ENCODE assay signal across 13 cellular contexts in genomic region chr19:17406887-17407196, GRCh38. TPM values are rescaled to one million over a fixed set of nuclear protein-coding genes. Genes with fewer than 3 reads are reported as not detected.
A peak's percentile ranks its signal among the peaks of the same experiment; 100 is the strongest.
DNase-seq lines count a peak whose midpoint lies in the region; ATAC-seq and TF ChIP-seq lines count a peak whose summit lies in the region.
"Had no signal": no experiment of that assay in that cellular context is flagged by ENCODE, and none has a peak within 500 bp of the region (broad histone marks: within the 10 kb centered on the region; RNA-seq: fewer than 3 reads in every experiment).

No MANE protein-coding gene starts in this region.

- H3K27ac ChIP-seq in CD8-positive, alpha-beta T cell (ENCODE audit: low read depth, low read length), result peak overlapping the region; percentile 65
- H3K27ac ChIP-seq in Karpas-422 (ENCODE audit: low read length), result peak overlapping the region; percentile 96
- H3K27ac ChIP-seq in neural progenitor cell, result no peak overlapping the region

- H2AFZ ChIP-seq in Karpas-422 (ENCODE audit: low read length) (no peak overlapping the region), neural progenitor cell (replicated peaks) (no peak overlapping the region)

- peaks cover 28% of the 10 kb centered on the region for H3K4me1 ChIP-seq in CD8-positive, alpha-beta T cell (ENCODE audit: insufficient read depth, low read length)
- H3K4me1 ChIP-seq in Karpas-422 (ENCODE audit: low read length), result peaks cover 44% of the 10 kb centered on the region
- H3K4me1 ChIP-seq in neural progenitor cell, result peaks cover 19% of the 10 kb centered on the region

- H3K9me3 ChIP-seq in CD8-positive, alpha-beta T cell (ENCODE audit: low read length), result no peaks in the 10 kb centered on the region
- H3K9me3 ChIP-seq in Karpas-422 (ENCODE audit: low read length) (no peaks in the 10 kb centered on the region), neural progenitor cell (ENCODE audit: low read depth) (no peaks in the 10 kb centered on the region)

- H3K79me2 ChIP-seq in Karpas-422 (ENCODE audit: low read length) (peaks cover 59% of the 10 kb centered on the region), neural progenitor cell (ENCODE audit: low read depth) (peaks cover 15% of the 10 kb centered on the region)

- H3K36me3 ChIP-seq in CD8-positive, alpha-beta T cell (ENCODE audit: insufficient read depth, low read length), result peaks cover 14% of the 10 kb centered on the region
- H3K36me3 ChIP-seq in Karpas-422 (ENCODE audit: insufficient read depth, low read length) (peaks cover 15% of the 10 kb centered on the region; the same call in 1 of the 2 replicates), neural progenitor cell (no peaks in the 10 kb centered on the region)

- H3K4me1 Mint-ChIP-seq in CD8-positive, alpha-beta T cell (ENCODE audit: low read depth), result peaks cover 42% of the 10 kb centered on the region
- H3K4me1 Mint-ChIP-seq in dendritic cell treated with granulocyte-macrophage colony-stimulating factor and Interleukin-4, amounts not matched to agents 40 ng/mL and 50 ng/mL, for 4 days (ENCODE audit: low read depth), result peaks cover 48% of the 10 kb centered on the region
- peaks cover 40% of the 10 kb centered on the region for H3K4me1 Mint-ChIP-seq in neural progenitor cell

- no peaks in the 10 kb centered on the region for H3K27me3 ChIP-seq in CD8-positive, alpha-beta T cell (ENCODE audit: insufficient read depth, low read length)
- H3K27me3 ChIP-seq in Karpas-422 (ENCODE audit: low read length), result no peaks in the 10 kb centered on the region
- H3K27me3 ChIP-seq in neural progenitor cell, result no peaks in the 10 kb centered on the region

- CTCF ChIA-PET in CD8-positive, alpha-beta T cell (lab: Charles Lee), result interaction anchor here (1.1 to 2.5 kb wide), 5 partner anchors 9 to 60 kb away, joined by 3 to 8 read pairs (median 5); partner anchors contain the start of gene MVB12A

- intact Hi-C loops in CD8-positive, alpha-beta T cell (cut with DNase I, micrococcal nuclease), result no loop called here
- intact Hi-C loops in dendritic cell treated with granulocyte-macrophage colony-stimulating factor and Interleukin-4, amounts not matched to agents 40 ng/mL and 50 ng/mL, for 4 days (cut with micrococcal nuclease), result no loop called here

- no peaks in the 10 kb centered on the region for H3K9me3 Mint-ChIP-seq in CD8-positive, alpha-beta T cell
- no peaks in the 10 kb centered on the region for H3K9me3 Mint-ChIP-seq in dendritic cell treated with granulocyte-macrophage colony-stimulating factor and Interleukin-4, amounts not matched to agents 40 ng/mL and 50 ng/mL, for 4 days
- no peaks in the 10 kb centered on the region for H3K9me3 Mint-ChIP-seq in neural progenitor cell

- peaks cover 19% of the 10 kb centered on the region for H3K36me3 Mint-ChIP-seq in CD8-positive, alpha-beta T cell
- H3K36me3 Mint-ChIP-seq in dendritic cell treated with granulocyte-macrophage colony-stimulating factor and Interleukin-4, amounts not matched to agents 40 ng/mL and 50 ng/mL, for 4 days (ENCODE audit: low read depth), result peaks cover 61% of the 10 kb centered on the region
- no peaks in the 10 kb centered on the region for H3K36me3 Mint-ChIP-seq in neural progenitor cell

- no peaks in the 10 kb centered on the region for H3K27me3 Mint-ChIP-seq in CD8-positive, alpha-beta T cell (ENCODE audit: low read depth)
- no peaks in the 10 kb centered on the region for H3K27me3 Mint-ChIP-seq in dendritic cell treated with granulocyte-macrophage colony-stimulating factor and Interleukin-4, amounts not matched to agents 40 ng/mL and 50 ng/mL, for 4 days
- H3K27me3 Mint-ChIP-seq in neural progenitor cell (ENCODE audit: insufficient read depth, low read depth), result peaks cover 5% of the 10 kb centered on the region

- H3K4me3 Mint-ChIP-seq in CD8-positive, alpha-beta T cell, result peak overlapping the region; percentile 95
- H3K4me3 Mint-ChIP-seq in dendritic cell treated with granulocyte-macrophage colony-stimulating factor and Interleukin-4, amounts not matched to agents 40 ng/mL and 50 ng/mL, for 4 days, result peak overlapping the region; percentile 80
- H3K4me3 Mint-ChIP-seq in neural progenitor cell, result peak overlapping the region; percentile 77

- DNase-seq in CD8-positive, alpha-beta T cell, result no peak
- peak; percentile 92 for DNase-seq in Karpas-422
- DNase-seq in neural progenitor cell (ENCODE audit: low spot score), result no peak
- DNase-seq in NOMO-1 (lab: John Stamatoyannopoulos, UW; ENCODE audit: unreplicated experiment in 2 of 2), result no peak
- DNase-seq in H4 (ENCODE audit: low spot score), result no peak
- DNase-seq in NCI-H146 treated with DMSO at 0.1 percent for 48 hours (lab: John Stamatoyannopoulos, UW; ENCODE audit: unreplicated experiment), result no peak
- no peak for DNase-seq in NK-92 treated with Interleukin-12 subunit alpha and Interleukin-12 subunit beta, amount 100 ng/mL, for 24 hours (lab: John Stamatoyannopoulos, UW)
- DNase-seq: amniotic stem cell, DMS79 treated with DMSO at 0.1 percent for 48 hours, GOT3, IMR-90, SIG-M5 had no signal

- peak overlapping the region; percentile 84 for H3K4me3 ChIP-seq in CD8-positive, alpha-beta T cell (ENCODE audit: low read depth, low read length)
- H3K4me3 ChIP-seq in Karpas-422 (ENCODE audit: low read length), result peak overlapping the region; percentile 79
- H3K4me3 ChIP-seq in neural progenitor cell, result no peak overlapping the region

- H4K20me1 ChIP-seq in Karpas-422 (ENCODE audit: insufficient read depth, low read depth, low read length) (peaks cover 3% of the 10 kb centered on the region; the same call in 1 of the 2 replicates), neural progenitor cell (ENCODE audit: low read depth) (peaks cover 7% of the 10 kb centered on the region)

- peak overlapping the region; percentile 89 for H3K4me2 ChIP-seq in Karpas-422 (ENCODE audit: low read depth, low read length, poor library complexity, severe bottlenecking)
- H3K4me2 ChIP-seq in neural progenitor cell, result peak overlapping the region; percentile 45

- H3K9ac ChIP-seq in Karpas-422 (ENCODE audit: low read length) (peak overlapping the region; percentile 91), neural progenitor cell (no peak overlapping the region)

- H3K27ac Mint-ChIP-seq in CD8-positive, alpha-beta T cell, result peak overlapping the region; percentile 92
- peak overlapping the region; percentile 92 for H3K27ac Mint-ChIP-seq in dendritic cell treated with granulocyte-macrophage colony-stimulating factor and Interleukin-4, amounts not matched to agents 40 ng/mL and 50 ng/mL, for 4 days
- H3K27ac Mint-ChIP-seq in neural progenitor cell, result peak overlapping the region; percentile 69

- POLR2A ChIA-PET in CD8-positive, alpha-beta T cell (lab: Charles Lee), result interaction anchor here (0.8 to 2.9 kb wide), 3 partner anchors 9 to 13 kb away, joined by 3 to 10 read pairs (median 8); partner anchors contain the start of genes CCDC194 and MVB12A

- no peaks in the 10 kb centered on the region for H3K9me2 ChIP-seq in Karpas-422 (replicated peaks; ENCODE audit: insufficient read depth, low read length)

- ATAC-seq in CD8-positive, alpha-beta T cell, result no peak

- no peak for TF ChIP-seq CTCF in CD8-positive, alpha-beta T cell (IDR thresholded peaks at IDR 0.05)
- TF ChIP-seq CTCF in neural progenitor cell (IDR thresholded peaks at IDR 0.05), result no peak

- peaks cover 43% of the 10 kb centered on the region for H3F3A ChIP-seq in neural progenitor cell (ENCODE audit: low read depth)

RNA-seq across cellular contexts. Expression of gene BST2, which starts 1.4 kb away (rescaled TPM):
- total RNA-seq in CD8-positive, alpha-beta T cell, result 10 to 100 TPM; 25.1 to 29.7 TPM
- total RNA-seq in Karpas-422 (2014; rRNA removed; shearing (Covaris generic); ENCODE audit: low replicate concordance), result 56.2 and 156 TPM in 2 replicates
- 44.8 and 65.5 TPM in 2 replicates for total RNA-seq in neural progenitor cell (ENCODE audit: low replicate concordance)
- 273 and 396 TPM in 2 replicates for total RNA-seq in H4 (2014; rRNA removed; shearing (Covaris generic))

RNA-seq across cellular contexts. Expression of gene CCDC194, which starts 12.8 kb away (rescaled TPM):
- under 1 TPM; 0.79 to 0.89 TPM for total RNA-seq in CD8-positive, alpha-beta T cell
- total RNA-seq in Karpas-422 (2014; rRNA removed; shearing (Covaris generic); ENCODE audit: low replicate concordance), result 4.1 and 9.3 TPM in 2 replicates
- total RNA-seq in neural progenitor cell (ENCODE audit: low replicate concordance), result 0.56 and 1.1 TPM in 2 replicates
- total RNA-seq in H4 (2014; rRNA removed; shearing (Covaris generic)), result not detected in 2 replicates
- total RNA-seq: IMR-90 had no signal

RNA-seq across cellular contexts. Expression of gene MVB12A, which starts 13.0 kb away (rescaled TPM):
- total RNA-seq in CD8-positive, alpha-beta T cell, result 10 to 100 TPM in 1 of 2 experiments, 1 to 10 TPM in 1; 9.1 to 10.4 TPM
- 44.7 and 55.2 TPM in 2 replicates for total RNA-seq in Karpas-422 (2014; rRNA removed; shearing (Covaris generic); ENCODE audit: low replicate concordance)
- 33.2 and 88.6 TPM in 2 replicates for total RNA-seq in neural progenitor cell (ENCODE audit: low replicate concordance)
- 155 and 216 TPM in 2 replicates for total RNA-seq in H4 (2014; rRNA removed; shearing (Covaris generic))

RNA-seq across cellular contexts. Expression of gene PLVAP, which starts 29.7 kb away (rescaled TPM):
- not detected for total RNA-seq in CD8-positive, alpha-beta T cell
- 0.22 and 0.41 TPM in 2 replicates for total RNA-seq in Karpas-422 (2014; rRNA removed; shearing (Covaris generic); ENCODE audit: low replicate concordance)
- 0.11 and 0.37 TPM in 2 replicates for total RNA-seq in neural progenitor cell (ENCODE audit: low replicate concordance)
- not detected in 2 replicates for total RNA-seq in H4 (2014; rRNA removed; shearing (Covaris generic))
- total RNA-seq: IMR-90 had no signal

RNA-seq across cellular contexts. Expression of gene TMEM221, which starts 41.6 kb away (rescaled TPM):
- total RNA-seq in CD8-positive, alpha-beta T cell, result not detected
- not detected in 2 replicates for total RNA-seq in Karpas-422 (2014; rRNA removed; shearing (Covaris generic); ENCODE audit: low replicate concordance)
- total RNA-seq in neural progenitor cell (ENCODE audit: low replicate concordance), result 0.17 and 2.2 TPM in 2 replicates
- total RNA-seq in H4 (2014; rRNA removed; shearing (Covaris generic)), result 0.27 and 1.1 TPM in 2 replicates
- total RNA-seq: IMR-90 had no signal
